Comparison of ENCODE assay signal across 15 cellular contexts in the genomic region with DNA sequence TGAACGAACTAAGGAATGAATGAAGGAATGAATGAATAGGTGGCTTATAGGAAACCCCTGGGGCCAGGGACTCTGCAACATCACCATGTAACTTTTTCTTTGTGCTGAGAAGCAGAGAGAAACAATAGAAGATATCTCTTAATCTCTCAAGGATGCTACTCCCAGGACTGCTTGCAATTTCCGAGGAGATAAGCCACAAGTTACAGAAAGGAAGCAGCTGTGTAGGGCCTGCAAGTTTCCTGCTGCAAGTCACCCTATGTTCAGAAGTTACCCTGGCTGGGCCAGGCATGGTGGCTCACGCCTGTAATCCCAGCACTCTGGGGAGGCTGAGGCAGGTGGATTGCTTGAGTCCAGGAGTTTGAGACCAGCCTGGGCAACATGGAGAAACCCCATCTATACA. TPM values are rescaled to one million over a fixed set of nuclear protein-coding genes. Genes with fewer than 3 reads are reported as not detected.
DNase-seq lines count a peak whose midpoint lies in the region; ATAC-seq and TF ChIP-seq lines count a peak whose summit lies in the region.
"Had no signal": no experiment of that assay in that cellular context is flagged by ENCODE, and none has a peak within 500 bp of the region (broad histone marks: within the 10 kb centered on the region; RNA-seq: fewer than 3 reads in every experiment).

No MANE protein-coding gene starts in this region.

- intact Hi-C loops in natural killer cell (cut with micrococcal nuclease): no loop called here
- intact Hi-C loops in transverse colon (cut with DNase I; ENCODE audit: low total_unique reads): no loop called here

- no peak for TF ChIP-seq EP300 in transverse colon (IDR thresholded peaks at IDR 0.05; ENCODE audit: low read depth)

- H3K4me3 Mint-ChIP-seq in natural killer cell treated with Interleukin-12 subunit alpha and Interleukin-12 subunit beta and Interleukin-15 and Interleukin-18, amount 100 ng/mL, for 72 hours: no peak overlapping the region
- no peak overlapping the region for H3K4me3 Mint-ChIP-seq in natural killer cell
- H3K4me3 Mint-ChIP-seq in glutamatergic neuron (ENCODE audit: unreplicated experiment): no peak overlapping the region
- H3K4me3 Mint-ChIP-seq: brain; stimulated activated naive CD8-positive, alpha-beta T cell treated with anti-CD3 and anti-CD28 coated beads, Interleukin-15, Interleukin-2, amounts not matched to agents 100 ng/mL and 50 ng/mL, for 24 hours had no signal

- peak overlapping the region; percentile 3 to 11 for H3K27ac Mint-ChIP-seq in natural killer cell treated with Interleukin-12 subunit alpha and Interleukin-12 subunit beta and Interleukin-15 and Interleukin-18, amount 100 ng/mL, for 72 hours
- H3K27ac Mint-ChIP-seq in natural killer cell (no peak overlapping the region), glutamatergic neuron (ENCODE audit: unreplicated experiment) (no peak overlapping the region)
- H3K27ac Mint-ChIP-seq: brain; stimulated activated naive CD8-positive, alpha-beta T cell treated with anti-CD3 and anti-CD28 coated beads, Interleukin-15, Interleukin-2, amounts not matched to agents 100 ng/mL and 50 ng/mL, for 24 hours had no signal

- H3K4me1 Mint-ChIP-seq in natural killer cell treated with Interleukin-12 subunit alpha and Interleukin-12 subunit beta and Interleukin-15 and Interleukin-18, amount 100 ng/mL, for 72 hours (ENCODE audit: low read depth in 2 of 2): no peaks in the 10 kb centered on the region
- H3K4me1 Mint-ChIP-seq in natural killer cell (no peaks in the 10 kb centered on the region), glutamatergic neuron (ENCODE audit: low read depth, unreplicated experiment) (no peaks in the 10 kb centered on the region)
- H3K4me1 Mint-ChIP-seq: brain had no signal

- ATAC-seq in natural killer cell treated with Interleukin-12 subunit alpha and Interleukin-12 subunit beta and Interleukin-15 and Interleukin-18, amount 100 ng/mL, for 72 hours: no peak
- ATAC-seq in natural killer cell (no peak), HG03469 (IDR thresholded peaks at IDR 0.05; ENCODE audit: unreplicated experiment) (no peak)
- ATAC-seq: left cardiac atrium had no signal

- no peak overlapping the region for H3K27ac ChIP-seq in transverse colon
- H3K27ac ChIP-seq: KMS-11 had no signal

- H3K36me3 ChIP-seq in transverse colon: no peaks in the 10 kb centered on the region

- H3K9me3 ChIP-seq in transverse colon: no peaks in the 10 kb centered on the region

- peaks cover 6 to 20% (median 13%) of the 10 kb centered on the region in 4 donors for H3K4me1 ChIP-seq in transverse colon

- no peak overlapping the region for H3K4me3 ChIP-seq in fibroblast of pulmonary artery (replicated peaks; ENCODE audit: low read depth, low read length)
- H3K4me3 ChIP-seq in transverse colon: no peak overlapping the region

- no peaks in the 10 kb centered on the region for H3K9me3 Mint-ChIP-seq in natural killer cell treated with Interleukin-12 subunit alpha and Interleukin-12 subunit beta and Interleukin-15 and Interleukin-18, amount 100 ng/mL, for 72 hours
- H3K9me3 Mint-ChIP-seq in natural killer cell (no peaks in the 10 kb centered on the region), glutamatergic neuron (ENCODE audit: unreplicated experiment) (no peaks in the 10 kb centered on the region)
- H3K9me3 Mint-ChIP-seq: stimulated activated naive CD8-positive, alpha-beta T cell treated with anti-CD3 and anti-CD28 coated beads, Interleukin-15, Interleukin-2, amounts not matched to agents 100 ng/mL and 50 ng/mL, for 24 hours had no signal

- in situ Hi-C loops in transverse colon (cut with MboI; ENCODE audit: low pct_ligation_motif_present in 1 of 4, low pct_unique_long_range_greater_than_20kb in 1 of 4, low sequenced_read_pairs in 3 of 4): no loop called here

- H3K36me3 Mint-ChIP-seq in natural killer cell treated with Interleukin-12 subunit alpha and Interleukin-12 subunit beta and Interleukin-15 and Interleukin-18, amount 100 ng/mL, for 72 hours: no peaks in the 10 kb centered on the region
- H3K36me3 Mint-ChIP-seq in natural killer cell (no peaks in the 10 kb centered on the region), glutamatergic neuron (ENCODE audit: unreplicated experiment) (peaks cover 6% of the 10 kb centered on the region)

- no peaks in the 10 kb centered on the region for H3K27me3 Mint-ChIP-seq in natural killer cell treated with Interleukin-12 subunit alpha and Interleukin-12 subunit beta and Interleukin-15 and Interleukin-18, amount 100 ng/mL, for 72 hours
- H3K27me3 Mint-ChIP-seq in natural killer cell (ENCODE audit: low read depth in 2 of 2): no peaks in the 10 kb centered on the region
- peaks cover 2% of the 10 kb centered on the region for H3K27me3 Mint-ChIP-seq in glutamatergic neuron (ENCODE audit: unreplicated experiment)
- H3K27me3 Mint-ChIP-seq: brain; stimulated activated naive CD8-positive, alpha-beta T cell treated with anti-CD3 and anti-CD28 coated beads, Interleukin-15, Interleukin-2, amounts not matched to agents 100 ng/mL and 50 ng/mL, for 24 hours had no signal

- WGBS in transverse colon (ENCODE audit: low coverage in 1 of 2), 2 donors: 77% methylated on average over 3 of the region's 3 CpGs; no CpG with 5 or more reads in 1 of the 2 donors

- no peak for TF ChIP-seq POLR2A in transverse colon (IDR thresholded peaks at IDR 0.05)

- TF ChIP-seq CTCF in natural killer cell (IDR thresholded peaks at IDR 0.05) (no peak), fibroblast of pulmonary artery (IDR thresholded peaks at IDR 0.05; ENCODE audit: low read length, missing control alignments) (no peak), transverse colon (IDR thresholded peaks at IDR 0.05) (no peak), glutamatergic neuron (IDR thresholded peaks at IDR 0.05; ENCODE audit: partially characterized antibody, unreplicated experiment) (no peak)

- no peaks in the 10 kb centered on the region for H3K27me3 ChIP-seq in transverse colon

- no peak for DNase-seq in natural killer cell treated with Interleukin-12 subunit alpha and Interleukin-12 subunit beta and Interleukin-15 and Interleukin-18, amount 100 ng/mL, for 72 hours (ENCODE audit: low spot score)
- DNase-seq in natural killer cell: no peak
- peak; percentile 34 for DNase-seq in SKM-1 treated with dmso at 0.1 percent for 144 hours (lab: John Stamatoyannopoulos, UW; ENCODE audit: unreplicated experiment)
- peak; percentile 69 for DNase-seq in fibroblast of pulmonary artery (ENCODE audit: low read depth)
- no peak for DNase-seq in NCI-H2227 (lab: John Stamatoyannopoulos, UW; ENCODE audit: unreplicated experiment)
- DNase-seq in transverse colon: no peak
- DNase-seq in glutamatergic neuron: no peak
- DNase-seq: activated naive CD4-positive, alpha-beta T cell treated with Interleukin-2 at 50 U/mL for 16 hours; left cardiac atrium; NCI-H1694; NCI-H446 had no signal

RNA-seq across cellular contexts. Expression of a gene that starts 7.3 kb away (rescaled TPM):
- total RNA-seq in natural killer cell treated with Interleukin-12 subunit alpha and Interleukin-12 subunit beta and Interleukin-15 and Interleukin-18, amount 100 ng/mL, for 72 hours: 10 to 100 TPM; 38.6 to 45.2 TPM
- total RNA-seq in natural killer cell (10 to 100 TPM; 23.1 to 30.8 (median 26.4) TPM), transverse colon (100 to 1,000 TPM in 1 of 4 donors, 10 to 100 TPM in 3; 70.3 to 104 (median 81.8) TPM), glutamatergic neuron (ENCODE audit: unreplicated experiment) (25.8 TPM)

RNA-seq across cellular contexts. Expression of a gene that starts 19.0 kb away (rescaled TPM):
- total RNA-seq in natural killer cell treated with Interleukin-12 subunit alpha and Interleukin-12 subunit beta and Interleukin-15 and Interleukin-18, amount 100 ng/mL, for 72 hours: 10 to 100 TPM; 13.5 to 19.7 TPM
- 10 to 100 TPM in 2 of 3 donors, 1 to 10 TPM in 1; 7.9 to 12.3 (median 12.1) TPM for total RNA-seq in natural killer cell
- 10 to 100 TPM in 3 of 4 donors, 1 to 10 TPM in 1; 9.1 to 38.5 (median 17.0) TPM for total RNA-seq in transverse colon
- total RNA-seq in glutamatergic neuron (ENCODE audit: unreplicated experiment): 8.1 TPM

RNA-seq across cellular contexts. Expression of a gene that starts 43.2 kb away (rescaled TPM):
- 10 to 100 TPM; 38.9 to 84.1 TPM for total RNA-seq in natural killer cell treated with Interleukin-12 subunit alpha and Interleukin-12 subunit beta and Interleukin-15 and Interleukin-18, amount 100 ng/mL, for 72 hours
- total RNA-seq in natural killer cell (100 to 1,000 TPM; 123 to 147 (median 143) TPM), transverse colon (10 to 100 TPM; 14.1 to 89.4 (median 39.5) TPM), glutamatergic neuron (ENCODE audit: unreplicated experiment) (27.6 TPM)

RNA-seq across cellular contexts. Expression of a gene that starts 49.9 kb away (rescaled TPM):
- 10 to 100 TPM; 55.2 to 86.2 TPM for total RNA-seq in natural killer cell treated with Interleukin-12 subunit alpha and Interleukin-12 subunit beta and Interleukin-15 and Interleukin-18, amount 100 ng/mL, for 72 hours
- total RNA-seq in natural killer cell: 10 to 100 TPM; 50.5 to 74.3 (median 61.3) TPM
- 10 to 100 TPM; 22.9 to 48.7 (median 38.2) TPM for total RNA-seq in transverse colon
- total RNA-seq in glutamatergic neuron (ENCODE audit: unreplicated experiment): 60.3 TPM

RNA-seq across cellular contexts. Expression of a gene that starts 52.8 kb away (rescaled TPM):
- total RNA-seq in natural killer cell treated with Interleukin-12 subunit alpha and Interleukin-12 subunit beta and Interleukin-15 and Interleukin-18, amount 100 ng/mL, for 72 hours: 100 to 1,000 TPM in 1 of 2 donors, 10 to 100 TPM in 1; 75.4 to 118 TPM
- 10 to 100 TPM; 46.7 to 62.6 (median 55.4) TPM for total RNA-seq in natural killer cell
- 10 to 100 TPM; 66.6 to 83.1 (median 72.8) TPM for total RNA-seq in transverse colon
- 47.1 TPM for total RNA-seq in glutamatergic neuron (ENCODE audit: unreplicated experiment)

Comparison
In these comparisons a context has a peak if more than half of its experiments do, and no peak if none do; other contexts are left out.
1. H3K27ac Mint-ChIP-seq: peak in natural killer cell treated with Interleukin-12 subunit alpha and Interleukin-12 subunit beta and Interleukin-15 and Interleukin-18, amount 100 ng/mL, for 72 hours (2 of 2); none in natural killer cell (0 of 2) and glutamatergic neuron (single experiment).
2. DNase-seq: peak in SKM-1 treated with dmso at 0.1 percent for 144 hours (single experiment) and fibroblast of pulmonary artery (single experiment); none in natural killer cell treated with Interleukin-12 subunit alpha and Interleukin-12 subunit beta and Interleukin-15 and Interleukin-18, amount 100 ng/mL, for 72 hours (single experiment), natural killer cell (single experiment), NCI-H2227 (single experiment), transverse colon (single experiment) and glutamatergic neuron (single experiment).